In the genomic region with DNA sequence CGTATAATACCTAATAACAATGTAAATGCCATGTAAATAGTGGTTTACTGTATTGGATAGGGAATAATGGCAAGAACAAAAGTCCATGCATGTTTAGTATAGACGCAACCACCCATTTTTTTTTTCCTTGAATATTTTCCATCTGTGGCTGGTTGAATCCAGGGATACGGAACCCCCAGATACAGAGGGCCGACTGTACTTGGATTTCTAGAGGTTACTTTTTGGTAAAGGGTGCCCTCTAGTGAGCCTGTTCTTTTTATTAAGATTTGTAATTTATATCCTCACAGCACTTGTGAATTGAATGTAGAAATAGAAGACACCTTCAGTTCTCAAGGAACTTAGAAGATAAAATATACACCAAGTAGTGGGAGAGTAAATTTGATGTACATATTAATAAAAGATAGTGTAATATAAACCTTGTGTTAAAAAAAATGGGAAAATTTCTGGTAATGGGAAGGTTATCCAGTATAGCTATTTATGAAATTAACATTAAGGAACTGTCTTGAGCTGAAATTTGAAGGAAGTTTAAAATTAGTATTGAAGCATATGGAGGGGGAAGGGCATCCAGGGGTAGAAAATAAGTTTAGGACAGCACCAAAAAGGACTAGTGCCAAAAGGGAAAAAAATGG, we compare ENCODE assay signal across 9 cellular contexts. TPM values are rescaled to one million over a fixed set of nuclear protein-coding genes. Genes with fewer than 3 reads are reported as not detected.
DNase-seq lines count a peak whose midpoint lies in the region; ATAC-seq and TF ChIP-seq lines count a peak whose summit lies in the region.
"Had no signal": no experiment of that assay in that cellular context is flagged by ENCODE, and none has a peak within 500 bp of the region (broad histone marks: within the 10 kb centered on the region; RNA-seq: fewer than 3 reads in every experiment).

No MANE protein-coding gene starts in this region.

- H3K79me1 ChIP-seq in neuronal stem cell (ENCODE audit: low read depth, low read length), result no peaks in the 10 kb centered on the region

- H2BK12ac ChIP-seq in neuronal stem cell (ENCODE audit: low read length), result no peak overlapping the region

- no peak overlapping the region for H3K14ac ChIP-seq in neuronal stem cell (ENCODE audit: low read length)

- H3K4me2 ChIP-seq in KMS-11, result no peak overlapping the region
- H3K4me2 ChIP-seq in neuronal stem cell (ENCODE audit: insufficient read depth, low read length, poor library complexity, severe bottlenecking), result no peak overlapping the region

- H3K4me1 ChIP-seq in KMS-11 (ENCODE audit: low read depth, poor library complexity, severe bottlenecking), result peaks cover 5% of the 10 kb centered on the region
- no peaks in the 10 kb centered on the region for H3K4me1 ChIP-seq in neuronal stem cell (ENCODE audit: control insufficient read depth in 2 of 2, insufficient read depth in 1 of 2, low read depth in 1 of 2, low read length in 2 of 2)

- H3K23ac ChIP-seq in neuronal stem cell (ENCODE audit: low read depth, low read length, poor library complexity), result no peak overlapping the region

- no peak overlapping the region for H4K8ac ChIP-seq in neuronal stem cell (ENCODE audit: low read depth, low read length)

- no peak overlapping the region for H2AK5ac ChIP-seq in neuronal stem cell (ENCODE audit: low read depth, low read length)

- H3K9me3 ChIP-seq in neuronal stem cell (replicated peaks in 1 of 2; ENCODE audit: control insufficient read depth in 2 of 2, insufficient read depth in 1 of 2, low read depth in 1 of 2, low read length in 2 of 2), result no peaks in the 10 kb centered on the region

- ATAC-seq in GM21723 (IDR thresholded peaks at IDR 0.05; ENCODE audit: unreplicated experiment) (no peak), GM19023 (IDR thresholded peaks at IDR 0.05; ENCODE audit: unreplicated experiment) (no peak)

- H3K79me2 ChIP-seq in KMS-11 (ENCODE audit: insufficient read depth, low read depth), result no peaks in the 10 kb centered on the region

- peak; percentile 74 for TF ChIP-seq CTCF in KMS-11 (conservative IDR thresholded peaks at IDR 0.05; ENCODE audit: low read depth, low read length)

- H2BK15ac ChIP-seq in neuronal stem cell (ENCODE audit: low read length), result no peak overlapping the region

- WGBS in neuronal stem cell (ENCODE audit: extremely low coverage in 2 of 2, insufficient read length in 2 of 2, insufficient replicate concordance in 1 of 2), 2 donors, result no CpG with 5 or more reads among the region's 4 CpGs

- H3K27me3 ChIP-seq in KMS-11 (ENCODE audit: insufficient read depth, low read depth), result no peaks in the 10 kb centered on the region
- no peaks in the 10 kb centered on the region for H3K27me3 ChIP-seq in neuronal stem cell (ENCODE audit: control insufficient read depth in 3 of 3, insufficient read depth in 3 of 3, low read depth in 1 of 3, low read length in 3 of 3)

- H2BK5ac ChIP-seq in neuronal stem cell (ENCODE audit: low read length), result no peak overlapping the region

- no peak overlapping the region for H3K4ac ChIP-seq in neuronal stem cell (ENCODE audit: low read length)

- H3K4me3 ChIP-seq in KMS-11 (IDR thresholded peaks at IDR 0.05; ENCODE audit: insufficient read depth, low read depth, low read length) (no peak overlapping the region), neuronal stem cell (ENCODE audit: low read length in 2 of 2) (no peak overlapping the region)

- no peaks in the 10 kb centered on the region for H3K36me3 ChIP-seq in KMS-11 (ENCODE audit: insufficient read depth)
- H3K36me3 ChIP-seq in neuronal stem cell (replicated peaks in 1 of 2; ENCODE audit: control insufficient read depth in 2 of 2, insufficient read depth in 2 of 2, low read length in 2 of 2), result no peaks in the 10 kb centered on the region

- H3K27ac ChIP-seq in KMS-11 (no peak overlapping the region), neuronal stem cell (replicated peaks; ENCODE audit: low read length) (no peak overlapping the region)

- no peak overlapping the region for H4K91ac ChIP-seq in neuronal stem cell (ENCODE audit: low read depth, low read length, poor library complexity)

- DNase-seq in DMS153 (lab: John Stamatoyannopoulos, UW) (peak; percentile 16), RPMI8226 (peak; percentile 18), fibroblast of gingiva (ENCODE audit: low read depth) (peak; percentile 34), neuronal stem cell (ENCODE audit: low spot score) (peak; percentile 12)
- no peak for DNase-seq in activated naive CD4-positive, alpha-beta T cell (lab: John Stamatoyannopoulos, UW)
- DNase-seq: left cardiac atrium had no signal

- H4K20me1 ChIP-seq in KMS-11 (ENCODE audit: insufficient read depth), result no peaks in the 10 kb centered on the region

- H2AFZ ChIP-seq in KMS-11 (ENCODE audit: low read depth) (no peak overlapping the region), neuronal stem cell (ENCODE audit: low read length) (no peak overlapping the region)

- no peak overlapping the region for H3K18ac ChIP-seq in neuronal stem cell (ENCODE audit: low read length)

- H3K9ac ChIP-seq in KMS-11 (no peak overlapping the region), neuronal stem cell (ENCODE audit: low read depth, low read length, poor library complexity) (no peak overlapping the region)

- H2BK120ac ChIP-seq in neuronal stem cell (ENCODE audit: low read depth, low read length), result no peak overlapping the region

RNA-seq across cellular contexts. Expression of a gene that starts 32.0 kb away (rescaled TPM):
- polyA plus RNA-seq in neuronal stem cell (2013, experiment 1 of 2), result 12.0 TPM
- 12.3 TPM for polyA plus RNA-seq in neuronal stem cell (2013, experiment 2 of 2)

Comparison
In these comparisons a context has a peak if more than half of its experiments do, and no peak if none do; other contexts are left out.
1. DNase-seq: peak in DMS153 (single experiment), RPMI8226 (single experiment), fibroblast of gingiva (single experiment) and neuronal stem cell (single experiment); none in activated naive CD4-positive, alpha-beta T cell (0 of 4).